Comparison of ENCODE assay signal across 9 cellular contexts in genomic region chr6:31734247-31734702, GRCh38. TPM values are rescaled to one million over a fixed set of nuclear protein-coding genes. Genes with fewer than 3 reads are reported as not detected.
DNase-seq lines count a peak whose midpoint lies in the region; ATAC-seq and TF ChIP-seq lines count a peak whose summit lies in the region.
"Had no signal": no experiment of that assay in that cellular context is flagged by ENCODE, and none has a peak within 500 bp of the region (broad histone marks: within the 10 kb centered on the region; RNA-seq: fewer than 3 reads in every experiment).

No MANE protein-coding gene starts in this region.

- H3K27me3 ChIP-seq in adrenal gland (no peaks in the 10 kb centered on the region), layer of hippocampus (ENCODE audit: control insufficient read depth, insufficient read depth, low read length) (no peaks in the 10 kb centered on the region)

- no peak for TF ChIP-seq CTCF in adrenal gland (IDR thresholded peaks at IDR 0.05)

- no peaks in the 10 kb centered on the region for H3K9me3 Mint-ChIP-seq in activated CD4-positive, alpha-beta T cell treated with anti-CD3 and anti-CD28 coated beads, Interleukin-2, amount 10 ng/mL, durations not matched to agents 24 days and 14 days

- peak overlapping the region; percentile 98 for H3K4me3 Mint-ChIP-seq in activated CD4-positive, alpha-beta T cell treated with anti-CD3 and anti-CD28 coated beads, Interleukin-2, amount 10 ng/mL, durations not matched to agents 24 days and 14 days

- peaks cover 0 to 37% of the 10 kb centered on the region in 2 donors for H3K36me3 ChIP-seq in adrenal gland (replicated peaks in 1 of 2)

- peak; percentile 60 for DNase-seq in activated CD4-positive, alpha-beta T cell treated with anti-CD3 and anti-CD28 coated beads, Interleukin-2, amount 10 ng/mL, durations not matched to agents 24 days and 14 days
- no peak for DNase-seq in activated CD4-positive, alpha-beta T cell treated with anti-CD3 and anti-CD28 coated beads for 4 hours
- DNase-seq in adrenal gland (no peak), dermis blood vessel endothelial cell (no peak)
- DNase-seq: COR-L47 had no signal

- intact Hi-C loops in activated CD4-positive, alpha-beta T cell treated with anti-CD3 and anti-CD28 coated beads, Interleukin-2, amount 10 ng/mL, durations not matched to agents 24 days and 14 days (cut with micrococcal nuclease) = loop anchor here (2.0 to 10.0 kb wide), 3 partner anchors 101 to 1581 kb away; partner anchors contain the start of genes HSD17B8, RING1, RXRB and SLC39A7
- intact Hi-C loops in adrenal gland (cut with DNase I) = loop anchor here in 1 of 2 donors (10.0 kb wide), 1 partner anchor 1681 kb away; the partner anchor contains the start of genes CUTA and PHF1

- TF ChIP-seq POLR2A in adrenal gland (IDR thresholded peaks at IDR 0.05) = no peak

- peak overlapping the region in 4 of 5 donors; percentile 77 to 98 (median 80) for H3K27ac ChIP-seq in adrenal gland
- peak overlapping the region; percentile 87 for H3K27ac ChIP-seq in layer of hippocampus (ENCODE audit: low read depth, low read length)
- H3K27ac ChIP-seq in temporal lobe (ENCODE audit: low read depth, low read length) = peak overlapping the region; percentile 74

- peaks cover 58% of the 10 kb centered on the region for H3K4me1 Mint-ChIP-seq in activated CD4-positive, alpha-beta T cell treated with anti-CD3 and anti-CD28 coated beads, Interleukin-2, amount 10 ng/mL, durations not matched to agents 24 days and 14 days

- peak overlapping the region; percentile 93 for H3K27ac Mint-ChIP-seq in activated CD4-positive, alpha-beta T cell treated with anti-CD3 and anti-CD28 coated beads, Interleukin-2, amount 10 ng/mL, durations not matched to agents 24 days and 14 days

- no peaks in the 10 kb centered on the region for H3K9me3 ChIP-seq in adrenal gland (replicated peaks in 1 of 3)

- peak overlapping the region in 2 of 4 donors; percentile 38 to 92 for H3K4me3 ChIP-seq in adrenal gland

- ATAC-seq in GM21447 (IDR thresholded peaks at IDR 0.05; ENCODE audit: unreplicated experiment) = no peak
- ATAC-seq in GM19452 (IDR thresholded peaks at IDR 0.05; ENCODE audit: unreplicated experiment) = no peak

- H3K27me3 Mint-ChIP-seq in activated CD4-positive, alpha-beta T cell treated with anti-CD3 and anti-CD28 coated beads, Interleukin-2, amount 10 ng/mL, durations not matched to agents 24 days and 14 days = no peaks in the 10 kb centered on the region

- H3K4me1 ChIP-seq in adrenal gland (replicated peaks in 1 of 2) = peaks cover 10 to 69% of the 10 kb centered on the region in 2 donors

- H3K36me3 Mint-ChIP-seq in activated CD4-positive, alpha-beta T cell treated with anti-CD3 and anti-CD28 coated beads, Interleukin-2, amount 10 ng/mL, durations not matched to agents 24 days and 14 days (ENCODE audit: low read depth) = peaks cover 48% of the 10 kb centered on the region

RNA-seq across cellular contexts. Expression of gene CLIC1, which starts 2.1 kb away (rescaled TPM):
- total RNA-seq in activated CD4-positive, alpha-beta T cell treated with anti-CD3 and anti-CD28 coated beads, Interleukin-2, amount 10 ng/mL, durations not matched to agents 24 days and 14 days = 385 TPM in 2 replicates
- total RNA-seq in adrenal gland = 100 to 1,000 TPM; 176 to 281 (median 217) TPM
- 100 to 1,000 TPM; 109 to 252 (median 146) TPM for polyA plus RNA-seq in adrenal gland
- 16.5 TPM for total RNA-seq in temporal lobe
- 543 and 615 TPM in 2 replicates for total RNA-seq in dermis blood vessel endothelial cell

RNA-seq across cellular contexts. Expression of gene DDAH2, which starts 5.2 kb away (rescaled TPM):
- total RNA-seq in activated CD4-positive, alpha-beta T cell treated with anti-CD3 and anti-CD28 coated beads, Interleukin-2, amount 10 ng/mL, durations not matched to agents 24 days and 14 days = 4.8 and 5.6 TPM in 2 replicates
- total RNA-seq in adrenal gland = 10 to 100 TPM; 21.1 to 52.7 (median 33.1) TPM
- 100 to 1,000 TPM in 2 of 3 donors, 1 to 10 TPM in 1; 6.4 to 202 (median 138) TPM for polyA plus RNA-seq in adrenal gland
- 108 TPM for total RNA-seq in temporal lobe
- total RNA-seq in dermis blood vessel endothelial cell = 126 and 150 TPM in 2 replicates

RNA-seq across cellular contexts. Expression of gene MSH5, which starts 5.5 kb away (rescaled TPM):
- 87.8 and 99.6 TPM in 2 replicates for total RNA-seq in activated CD4-positive, alpha-beta T cell treated with anti-CD3 and anti-CD28 coated beads, Interleukin-2, amount 10 ng/mL, durations not matched to agents 24 days and 14 days
- total RNA-seq in adrenal gland = 10 to 100 TPM in 2 of 8 donors, 1 to 10 TPM in 6; 3.0 to 16.7 (median 5.8) TPM
- polyA plus RNA-seq in adrenal gland = 10 to 100 TPM in 2 of 3 donors, 1 to 10 TPM in 1; 3.6 to 24.5 (median 16.8) TPM
- 2.5 TPM for total RNA-seq in temporal lobe
- total RNA-seq in dermis blood vessel endothelial cell = 7.1 and 8.5 TPM in 2 replicates

RNA-seq across cellular contexts. Expression of gene MPIG6B, which starts 11.1 kb away (rescaled TPM):
- not detected in 2 replicates for total RNA-seq in activated CD4-positive, alpha-beta T cell treated with anti-CD3 and anti-CD28 coated beads, Interleukin-2, amount 10 ng/mL, durations not matched to agents 24 days and 14 days
- total RNA-seq in adrenal gland (under 1 TPM in 1 of 8 donors, not detected in 7; 0.65 TPM), temporal lobe (not detected), dermis blood vessel endothelial cell (not detected in 2 replicates)
- polyA plus RNA-seq in adrenal gland = under 1 TPM in 2 of 3 donors, not detected in 1; 0.07 to 0.08 TPM

RNA-seq across cellular contexts. Expression of gene LY6G6C, which starts 12.7 kb away (rescaled TPM):
- not detected in 2 replicates for total RNA-seq in activated CD4-positive, alpha-beta T cell treated with anti-CD3 and anti-CD28 coated beads, Interleukin-2, amount 10 ng/mL, durations not matched to agents 24 days and 14 days
- total RNA-seq in adrenal gland = not detected
- not detected for polyA plus RNA-seq in adrenal gland
- 0.25 TPM for total RNA-seq in temporal lobe
- not detected in 2 replicates for total RNA-seq in dermis blood vessel endothelial cell

Comparison
In these comparisons a context has a peak if more than half of its experiments do, and no peak if none do; other contexts are left out.
1. RNA of gene CLIC1, which starts 2.1 kb away (total RNA-seq): 543 to 615 TPM in dermis blood vessel endothelial cell, 385 TPM in activated CD4-positive, alpha-beta T cell treated with anti-CD3 and anti-CD28 coated beads, Interleukin-2, amount 10 ng/mL, durations not matched to agents 24 days and 14 days and 176 to 281 TPM in adrenal gland; 16.5 TPM in temporal lobe (single experiment); every median in the first group is over 10 times any median in the second.
2. Peak in every context shown above with its lines, with median percentiles within 50 percentile points of each other: H3K27ac ChIP-seq.